In genomic region chr14:41419709-41420108, GRCh38 we compare ENCODE assay signal across 33 cellular contexts.
"Had no signal": no experiment of that assay in that cellular context is flagged by ENCODE, and none has a peak within 500 bp of the region (broad histone marks: within the 10 kb centered on the region; RNA-seq: fewer than 3 reads in every experiment).

No MANE protein-coding gene starts in this region.

- H3K27me3 ChIP-seq: MG63 had no signal

- H3K4me3 ChIP-seq: MG63 had no signal

- H3K4me2 ChIP-seq: KMS-11 had no signal

- H3K27ac ChIP-seq: KMS-11 had no signal

- H3K9ac ChIP-seq: KMS-11 had no signal

- DNase-seq: Karpas-422, Kasumi-1, KBM-7, KG1, MG63, MM.1S, MV-4-11, NCI-H1048, NCI-H1092, NCI-H1092 treated with DMSO at 0.1 percent for 48 hours, NCI-H1105, NCI-H1105 treated with DMSO at 0.1 percent for 48 hours, NCI-H1417, NCI-H1417 treated with DMSO at 0.1 percent for 48 hours, NCI-H1436, NCI-H1436 treated with DMSO at 0.1 percent for 48 hours, NCI-H1694, NCI-H1694 treated with DMSO at 0.1 percent for 48 hours, NCI-H187, NCI-H187 treated with DMSO at 0.1 percent for 48 hours, NCI-H1930, NCI-H2029, NCI-H2029 treated with DMSO at 0.1 percent for 48 hours, NCI-H2081, NCI-H2081 treated with DMSO at 0.1 percent for 48 hours, NCI-H2107, NCI-H2171, NCI-H2171 treated with DMSO at 0.1 percent for 48 hours, NCI-H2227 treated with DMSO at 0.1 percent for 48 hours, NCI-H226, NCI-H345, NCI-H510A had no signal

- H3K9me3 ChIP-seq: MG63 had no signal

- H3K36me3 ChIP-seq: MG63 had no signal
